ENCODE assay signal across 14 cellular contexts in the genomic region with DNA sequence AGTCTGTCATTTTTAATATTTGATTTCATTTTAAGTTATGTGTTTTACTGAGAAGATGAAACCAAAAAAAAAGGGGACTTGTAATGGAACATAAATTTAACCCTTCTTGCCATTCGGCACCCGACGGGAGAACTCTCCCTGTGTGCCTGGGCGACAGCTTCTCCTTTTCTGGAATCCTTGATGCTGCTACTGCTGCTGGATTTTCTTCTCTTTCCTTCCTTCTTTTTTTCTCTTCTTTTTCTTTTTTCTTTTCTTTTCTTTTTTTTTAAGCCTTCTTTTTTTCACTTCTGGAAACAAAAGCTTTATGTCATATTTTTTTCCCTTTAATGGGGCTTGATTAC. TPM values are rescaled to one million over a fixed set of nuclear protein-coding genes. Genes with fewer than 3 reads are reported as not detected.
"Had no signal": no experiment of that assay in that cellular context is flagged by ENCODE, and none has a peak within 500 bp of the region (broad histone marks: within the 10 kb centered on the region; RNA-seq: fewer than 3 reads in every experiment).

No MANE protein-coding gene starts in this region.

- H3K9me3 Mint-ChIP-seq: activated naive CD8-positive, alpha-beta T cell treated with anti-CD3 and anti-CD28 coated beads for 36 hours; stimulated activated effector memory CD8-positive, alpha-beta T cell treated with anti-CD3 and anti-CD28 coated beads, Interleukin-12 subunit alpha, Interleukin-12 subunit beta, amount 100 ng/mL, for 72 hours; T-helper 1 cell treated with Interleukin-12 subunit alpha and Interleukin-12 subunit beta and Interleukin-4 antibody, amounts not matched to agents 30 μg/mL and 1 μg/mL, for 36 hours had no signal

- H3K4me3 ChIP-seq: breast epithelium, heart left ventricle, smooth muscle cell, upper lobe of left lung had no signal

- H3K27ac Mint-ChIP-seq: activated naive CD8-positive, alpha-beta T cell treated with anti-CD3 and anti-CD28 coated beads for 36 hours; stimulated activated effector memory CD8-positive, alpha-beta T cell treated with anti-CD3 and anti-CD28 coated beads, Interleukin-12 subunit alpha, Interleukin-12 subunit beta, amount 100 ng/mL, for 72 hours; T-helper 1 cell treated with Interleukin-12 subunit alpha and Interleukin-12 subunit beta and Interleukin-4 antibody, amounts not matched to agents 30 μg/mL and 1 μg/mL, for 36 hours had no signal

- H3K4me1 ChIP-seq: breast epithelium, heart left ventricle, upper lobe of left lung had no signal

- DNase-seq: activated CD4-positive, alpha-beta T cell treated with anti-CD3 and anti-CD28 coated beads, Interleukin-2, amount 50 U/mL, for 1 hour; activated CD4-positive, CD25-positive, alpha-beta regulatory T cell; activated gamma-delta T cell; activated naive CD8-positive, alpha-beta T cell treated with anti-CD3 and anti-CD28 coated beads for 36 hours; activated T-cell treated with anti-CD3 and anti-CD28 coated beads, Interleukin-2, amount 50 U/mL, for 48 hours; heart left ventricle; right cardiac atrium had no signal

- H3K27me3 ChIP-seq: upper lobe of left lung had no signal

- H3K36me3 ChIP-seq: breast epithelium, heart left ventricle, upper lobe of left lung had no signal

- H3K27ac ChIP-seq: breast epithelium, heart left ventricle, upper lobe of left lung had no signal

- H3K36me3 Mint-ChIP-seq: activated naive CD8-positive, alpha-beta T cell treated with anti-CD3 and anti-CD28 coated beads for 36 hours; stimulated activated effector memory CD8-positive, alpha-beta T cell treated with anti-CD3 and anti-CD28 coated beads, Interleukin-12 subunit alpha, Interleukin-12 subunit beta, amount 100 ng/mL, for 72 hours had no signal

- ATAC-seq: heart left ventricle; left lobe of liver; stimulated activated effector memory CD8-positive, alpha-beta T cell treated with anti-CD3 and anti-CD28 coated beads, Interleukin-12 subunit alpha, Interleukin-12 subunit beta, amount 100 ng/mL, for 72 hours had no signal

- H3K4me2 ChIP-seq: smooth muscle cell had no signal

- H3K4me3 Mint-ChIP-seq: activated naive CD8-positive, alpha-beta T cell treated with anti-CD3 and anti-CD28 coated beads for 36 hours; stimulated activated effector memory CD8-positive, alpha-beta T cell treated with anti-CD3 and anti-CD28 coated beads, Interleukin-12 subunit alpha, Interleukin-12 subunit beta, amount 100 ng/mL, for 72 hours; T-helper 1 cell treated with Interleukin-12 subunit alpha and Interleukin-12 subunit beta and Interleukin-4 antibody, amounts not matched to agents 30 μg/mL and 1 μg/mL, for 36 hours had no signal

- H3K4me1 Mint-ChIP-seq: stimulated activated effector memory CD8-positive, alpha-beta T cell treated with anti-CD3 and anti-CD28 coated beads, Interleukin-12 subunit alpha, Interleukin-12 subunit beta, amount 100 ng/mL, for 72 hours had no signal

RNA-seq across cellular contexts. Expression of a gene that starts 11.1 kb away (rescaled TPM):
- total RNA-seq: activated naive CD8-positive, alpha-beta T cell treated with anti-CD3 and anti-CD28 coated beads for 36 hours; chondrocyte; left lobe of liver; smooth muscle cell had no signal
- polyA plus RNA-seq: smooth muscle cell had no signal
